9 cellular contexts compared by ENCODE assay signal in genomic region chr22:22507743-22508273, GRCh38. TPM values are rescaled to one million over a fixed set of nuclear protein-coding genes. Genes with fewer than 3 reads are reported as not detected.
DNase-seq lines count a peak whose midpoint lies in the region; ATAC-seq and TF ChIP-seq lines count a peak whose summit lies in the region.
"Had no signal": no experiment of that assay in that cellular context is flagged by ENCODE, and none has a peak within 500 bp of the region (broad histone marks: within the 10 kb centered on the region; RNA-seq: fewer than 3 reads in every experiment).

No MANE protein-coding gene starts in this region.

- no peak overlapping the region for H2BK15ac ChIP-seq in IMR-90 (ENCODE audit: low read depth, low read length)

- peak overlapping the region; percentile 81 for H3K4me3 ChIP-seq in BLaER1
- H3K4me3 ChIP-seq in IMR-90 (ENCODE audit: insufficient read depth, low read depth, low read length) = peak overlapping the region; percentile 70
- H3K4me3 ChIP-seq in colonic mucosa = peak overlapping the region; percentile 63
- no peak overlapping the region for H3K4me3 ChIP-seq in SJCRH30

- no peak overlapping the region for H4K8ac ChIP-seq in IMR-90 (ENCODE audit: low read depth in 2 of 2, low read length in 2 of 2)

- no peaks in the 10 kb centered on the region for H4K20me1 ChIP-seq in BLaER1
- no peaks in the 10 kb centered on the region for H4K20me1 ChIP-seq in IMR-90 (ENCODE audit: insufficient read depth, low read length)

- H3K4me3 Mint-ChIP-seq in natural killer cell = peak overlapping the region; percentile 83

- TF ChIP-seq CTCF in IMR-90 (conservative IDR thresholded peaks at IDR 0.05; ENCODE audit: low read depth, low read length) (no peak), colonic mucosa (IDR thresholded peaks at IDR 0.05) (no peak), natural killer cell (IDR thresholded peaks at IDR 0.05) (no peak)

- no peak overlapping the region for H2BK120ac ChIP-seq in IMR-90 (ENCODE audit: low read depth, low read length)

- H3K79me1 ChIP-seq in IMR-90 (ENCODE audit: low read depth in 1 of 2, low read length in 2 of 2) = 0 out of 4 replicates have a peak, but pooled peaks cover 0 to 3% of the 10 kb centered on the region in 2 experiments

- H3K9ac ChIP-seq in BLaER1 (peak overlapping the region; percentile 80), IMR-90 (ENCODE audit: low read depth, low read length) (peak overlapping the region; percentile 32), colonic mucosa (ENCODE audit: low read depth in 2 of 2, low read length in 2 of 2) (peak overlapping the region in 1 of 2 donors; percentile 60)

- 46% methylated on average over 5 of the region's 13 CpGs; no CpG with 5 or more reads in 1 of the 2 experiments for WGBS in IMR-90 (ENCODE audit: extremely low coverage in 2 of 2, insufficient read length in 1 of 2), 2 experiments

- peak overlapping the region; percentile 97 for H3K4me2 ChIP-seq in BLaER1
- peak overlapping the region; percentile 71 for H3K4me2 ChIP-seq in IMR-90 (ENCODE audit: low read depth, low read length)

- peak overlapping the region; percentile 85 for H2AFZ ChIP-seq in IMR-90 (replicated peaks; ENCODE audit: low read length, poor library complexity)

- H3K9me3 Mint-ChIP-seq in natural killer cell = peaks cover 0 to 3% of the 10 kb centered on the region in 2 donors

- no peak for TF ChIP-seq POLR2A in IMR-90 (IDR thresholded peaks at IDR 0.05; ENCODE audit: low read depth, low read length)

- H3K36me3 Mint-ChIP-seq in natural killer cell = no peaks in the 10 kb centered on the region

- H3K4me1 ChIP-seq in BLaER1 (peaks cover 16% of the 10 kb centered on the region), IMR-90 (ENCODE audit: control insufficient read depth, insufficient read depth, low read length) (no peaks in the 10 kb centered on the region), colonic mucosa (no peaks in the 10 kb centered on the region), SJCRH30 (no peaks in the 10 kb centered on the region)

- H3K27me3 ChIP-seq in BLaER1 (no peaks in the 10 kb centered on the region), IMR-90 (ENCODE audit: control insufficient read depth, insufficient read depth, low read length) (peaks cover 3% of the 10 kb centered on the region; the same call in 1 of the 2 replicates), colonic mucosa (no peaks in the 10 kb centered on the region), SJCRH30 (no peaks in the 10 kb centered on the region)

- peaks cover 8 to 9% of the 10 kb centered on the region in 2 donors for H3K27me3 Mint-ChIP-seq in natural killer cell (ENCODE audit: low read depth in 2 of 2)

- in situ Hi-C loops in IMR-90 (cut with MboI; ENCODE audit: low sequenced_read_pairs) = no loop called here

- TF ChIP-seq RAD21 in IMR-90 (IDR thresholded peaks at IDR 0.05; ENCODE audit: low read length) = no peak

- no peaks in the 10 kb centered on the region for H3K9me1 ChIP-seq in IMR-90 (ENCODE audit: insufficient read depth, low read length)

- CTCF ChIA-PET in IMR-90 (lab: Yijun Ruan, JAX) = interaction anchor here (0.5 to 1.6 kb wide), 3 partner anchors 9 to 353 kb away, joined by 3 to 4 read pairs (median 4); no protein-coding TSS in a partner anchor

- H2AK5ac ChIP-seq in IMR-90 (ENCODE audit: low read depth, low read length) = no peak overlapping the region

- H3K56ac ChIP-seq in IMR-90 (ENCODE audit: extremely low read depth, insufficient read depth, low read length) = no peak overlapping the region

- no peak overlapping the region for H3K23ac ChIP-seq in IMR-90 (ENCODE audit: low read depth, low read length)

- H3K27ac ChIP-seq in BLaER1 (peak overlapping the region; percentile 65), IMR-90 (ENCODE audit: insufficient read depth, low read length) (no peak overlapping the region), colonic mucosa (no peak overlapping the region), SJCRH30 (no peak overlapping the region)

- no peak overlapping the region for H3K4ac ChIP-seq in IMR-90 (ENCODE audit: low read depth, low read length)

- intact Hi-C loops in IMR-90 (cut with micrococcal nuclease) (no loop called here), colonic mucosa (cut with DNase I) (no loop called here), natural killer cell (cut with micrococcal nuclease) (no loop called here)

- no peak for DNase-seq in IMR-90
- no peak for DNase-seq in colonic mucosa
- no peak for DNase-seq in natural killer cell
- no peak for DNase-seq in SJCRH30
- DNase-seq in SIG-M5 treated with dmso at 0.1 percent for 504 hours (lab: John Stamatoyannopoulos, UW; ENCODE audit: unreplicated experiment) = no peak
- no peak for DNase-seq in NCI-H2081 treated with DMSO at 0.1 percent for 48 hours (lab: John Stamatoyannopoulos, UW)
- DNase-seq: amniotic stem cell had no signal

- H3K18ac ChIP-seq in IMR-90 (ENCODE audit: low read depth, low read length) = no peak overlapping the region

- no peak; the same call in 1 of the 2 replicates for ATAC-seq in IMR-90 (ENCODE audit: low read depth)
- ATAC-seq in natural killer cell = no peak
- ATAC-seq in HG03442 (IDR thresholded peaks at IDR 0.05; ENCODE audit: unreplicated experiment) = no peak

- dilution Hi-C loops in IMR-90 (cut with HindIII; ENCODE audit: low sequenced_read_pairs, unreplicated experiment) = no loop called here

- peak overlapping the region in 1 of 2 donors; percentile 59 for H3K27ac Mint-ChIP-seq in natural killer cell

- H4K91ac ChIP-seq in IMR-90 (ENCODE audit: insufficient read depth, low read depth, low read length) = no peak overlapping the region

- H3K14ac ChIP-seq in IMR-90 (replicated peaks; ENCODE audit: low read depth, low read length) = no peak overlapping the region

- H3K36me3 ChIP-seq in BLaER1 (peaks cover 35% of the 10 kb centered on the region), IMR-90 (ENCODE audit: control insufficient read depth, insufficient read depth, low read length) (no peaks in the 10 kb centered on the region), colonic mucosa (no peaks in the 10 kb centered on the region), SJCRH30 (no peaks in the 10 kb centered on the region)

- no peak overlapping the region for H2AK9ac ChIP-seq in IMR-90 (replicated peaks; ENCODE audit: low read depth, low read length, poor library complexity)

- H3K4me1 Mint-ChIP-seq in natural killer cell = peaks cover 6 to 10% of the 10 kb centered on the region in 2 donors

- H2BK20ac ChIP-seq in IMR-90 (ENCODE audit: low read depth, low read length) = no peak overlapping the region

- no TSS peak for BruUV-seq in IMR-90 (replicated peaks; lab: Mats Ljungman, UMichigan)

- no peak overlapping the region for H4K5ac ChIP-seq in IMR-90 (ENCODE audit: low read depth, low read length)

- H3K9me3 ChIP-seq in BLaER1 = peaks cover 15% of the 10 kb centered on the region
- H3K9me3 ChIP-seq in IMR-90 (ENCODE audit: control insufficient read depth, insufficient read depth, low read length) = no peaks in the 10 kb centered on the region
- H3K9me3 ChIP-seq in colonic mucosa = no peaks in the 10 kb centered on the region
- peaks cover 14% of the 10 kb centered on the region for H3K9me3 ChIP-seq in SJCRH30 (replicated peaks)

- no peak overlapping the region for H2BK5ac ChIP-seq in IMR-90 (ENCODE audit: low read depth, low read length, poor library complexity, severe bottlenecking)

- POLR2A ChIA-PET in IMR-90 (lab: Charles Lee; ENCODE audit: unreplicated experiment) = no interaction called here

TF ChIP-seq in IMR-90, 13 proteins besides CTCF, POLR2A, EP300 and RAD21 (continues in another document):
- TF ChIP-seq SMC3 (IDR thresholded peaks at IDR 0.05; ENCODE audit: low read depth, low read length) (no peak), FOS (IDR thresholded peaks at IDR 0.05; ENCODE audit: low read depth, low read length) (no peak), CHD1 (IDR thresholded peaks at IDR 0.05; ENCODE audit: low read depth, low read length) (no peak), ELK1 (IDR thresholded peaks at IDR 0.05; ENCODE audit: borderline replicate concordance, low read depth, low read length) (no peak), USF2 (IDR thresholded peaks at IDR 0.05; ENCODE audit: low read depth, low read length) (no peak)

RNA-seq across cellular contexts. Expression of gene ZNF280B, which starts 0.7 kb away (rescaled TPM):
- total RNA-seq in IMR-90 (2012; rRNA removed) (1.4 and 1.9 TPM in 2 replicates), colonic mucosa (1 to 10 TPM in 1 of 2 donors, under 1 TPM in 1; 0.96 to 1.1 TPM), natural killer cell (1 to 10 TPM in 2 of 3 donors, under 1 TPM in 1; 0.99 to 1.8 (median 1.6) TPM)
- 0.65 and 0.76 TPM in 2 replicates for polyA plus RNA-seq in IMR-90 (2012; rRNA removed)
- polyA plus RNA-seq in IMR-90 (2012; cell fraction: cytosol; rRNA removed) = 0.11 and 0.17 TPM in 2 replicates
- 0.14 and 0.65 TPM in 2 replicates for polyA plus RNA-seq in IMR-90 (2012; cell fraction: nucleus; rRNA removed; ENCODE audit: low replicate concordance)
- 0.18 and 0.24 TPM in 2 replicates for total RNA-seq in SJCRH30 (2014; rRNA removed; shearing (Covaris generic))

RNA-seq across cellular contexts. Expression of gene ZNF280A, which starts 12.3 kb away (rescaled TPM):
- not detected in 2 replicates for total RNA-seq in IMR-90 (2012; rRNA removed)
- not detected in 2 replicates for polyA plus RNA-seq in IMR-90 (2012; rRNA removed)
- not detected in 2 replicates for polyA plus RNA-seq in IMR-90 (2012; cell fraction: cytosol; rRNA removed)
- not detected in 2 replicates for polyA plus RNA-seq in IMR-90 (2012; cell fraction: nucleus; rRNA removed; ENCODE audit: low replicate concordance)
- not detected for total RNA-seq in colonic mucosa
- total RNA-seq in natural killer cell = not detected
- 1.8 and 1.9 TPM in 2 replicates for total RNA-seq in SJCRH30 (2014; rRNA removed; shearing (Covaris generic))

RNA-seq across cellular contexts. Expression of gene PRAME, which starts 51.3 kb away (rescaled TPM):
- total RNA-seq in IMR-90 (2012; rRNA removed) = not detected in 2 replicates
- not detected in 2 replicates for polyA plus RNA-seq in IMR-90 (2012; rRNA removed)
- polyA plus RNA-seq in IMR-90 (2012; cell fraction: cytosol; rRNA removed) = not detected in 2 replicates
- not detected in 2 replicates for polyA plus RNA-seq in IMR-90 (2012; cell fraction: nucleus; rRNA removed; ENCODE audit: low replicate concordance)
- 1 to 10 TPM in 1 of 2 donors, not detected in 1; 2.8 TPM for total RNA-seq in colonic mucosa
- total RNA-seq in natural killer cell = not detected
- total RNA-seq in SJCRH30 (2014; rRNA removed; shearing (Covaris generic)) = not detected in 2 replicates
